In the genomic region with DNA sequence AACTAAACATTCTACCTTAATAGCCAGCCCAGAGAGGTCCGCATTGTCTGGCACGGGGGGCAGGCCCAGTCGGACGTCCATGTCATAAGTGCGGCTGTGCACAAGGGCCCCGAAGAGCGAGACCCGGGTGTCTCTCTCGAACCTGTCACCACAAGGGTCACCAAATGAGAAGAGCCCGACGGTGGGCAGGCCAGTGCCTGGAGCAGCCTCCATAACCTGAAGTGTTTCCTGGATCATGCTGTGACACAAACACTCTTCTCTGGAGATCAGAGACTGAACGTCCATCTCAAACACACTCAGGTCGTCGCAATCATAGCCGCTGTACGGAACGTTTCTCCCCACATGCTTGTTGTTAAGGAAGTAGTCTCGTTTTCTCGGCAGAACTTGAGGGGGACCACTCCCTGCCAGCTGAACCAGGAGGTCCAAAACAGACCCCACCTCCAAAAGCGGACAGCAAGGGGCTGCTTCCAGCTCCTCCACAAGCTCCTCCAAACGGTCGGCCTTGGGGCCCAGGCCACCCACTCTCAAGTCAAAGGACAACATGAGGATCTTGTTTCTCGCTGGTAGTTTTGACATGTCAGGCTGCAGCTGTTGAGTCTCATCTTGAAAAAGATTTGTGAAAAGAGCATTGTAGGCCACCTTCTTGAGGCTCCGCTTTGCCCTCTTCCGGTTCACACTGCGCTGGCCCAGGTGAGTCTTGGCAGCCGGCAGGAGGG, we compare ENCODE assay signal across 8 cellular contexts. TPM values are rescaled to one million over a fixed set of nuclear protein-coding genes. Genes with fewer than 3 reads are reported as not detected.
A peak's percentile ranks its signal among the peaks of the same experiment; 100 is the strongest.
DNase-seq lines count a peak whose midpoint lies in the region; ATAC-seq and TF ChIP-seq lines count a peak whose summit lies in the region.

No MANE protein-coding gene starts in this region.

- H3K36me3 Mint-ChIP-seq in activated naive CD4-positive, alpha-beta T cell treated with anti-CD3 and anti-CD28 coated beads for 36 hours (ENCODE audit: low read depth): peaks cover 7% of the 10 kb centered on the region
- H3K36me3 Mint-ChIP-seq in stimulated activated naive B cell treated with anti-CD40 and anti-IgM and Interleukin-4, amounts not matched to agents 10 μg/mL and 1 μg/mL and 100 μg/mL, for 72 hours: peaks cover 19 to 20% of the 10 kb centered on the region in 2 donors

- H3K27ac Mint-ChIP-seq in activated naive CD4-positive, alpha-beta T cell treated with anti-CD3 and anti-CD28 coated beads for 36 hours: peak overlapping the region; percentile 98
- H3K27ac Mint-ChIP-seq in stimulated activated naive B cell treated with anti-CD40 and anti-IgM and Interleukin-4, amounts not matched to agents 10 μg/mL and 1 μg/mL and 100 μg/mL, for 72 hours: peak overlapping the region; percentile 100

- CTCF ChIA-PET in activated naive CD4-positive, alpha-beta T cell treated with anti-CD3 and anti-CD28 coated beads for 36 hours (lab: Charles Lee): interaction anchor here (0.7 to 1.3 kb wide), 7 partner anchors 8 to 377 kb away, joined by 3 to 5 read pairs (median 3); a partner anchor contains a TSS

- H3K4me3 Mint-ChIP-seq in activated naive CD4-positive, alpha-beta T cell treated with anti-CD3 and anti-CD28 coated beads for 36 hours: peak overlapping the region; percentile 99
- peak overlapping the region; percentile 98 to 100 for H3K4me3 Mint-ChIP-seq in stimulated activated naive B cell treated with anti-CD40 and anti-IgM and Interleukin-4, amounts not matched to agents 10 μg/mL and 1 μg/mL and 100 μg/mL, for 72 hours

- ATAC-seq in stimulated activated naive B cell treated with anti-CD40 and anti-IgM and Interleukin-4, amounts not matched to agents 10 μg/mL and 1 μg/mL and 100 μg/mL, for 72 hours (replicated peaks): no peak
- no peak for ATAC-seq in HG03378 (IDR thresholded peaks at IDR 0.05; ENCODE audit: unreplicated experiment)

- no peaks in the 10 kb centered on the region for H3K27me3 Mint-ChIP-seq in activated naive CD4-positive, alpha-beta T cell treated with anti-CD3 and anti-CD28 coated beads for 36 hours (ENCODE audit: low read depth)
- H3K27me3 Mint-ChIP-seq in stimulated activated naive B cell treated with anti-CD40 and anti-IgM and Interleukin-4, amounts not matched to agents 10 μg/mL and 1 μg/mL and 100 μg/mL, for 72 hours: no peaks in the 10 kb centered on the region

- TF ChIP-seq CTCF in WI38 (IDR thresholded peaks at IDR 0.05; ENCODE audit: low read depth, low read length): no peak

- no peaks in the 10 kb centered on the region for H3K9me3 Mint-ChIP-seq in activated naive CD4-positive, alpha-beta T cell treated with anti-CD3 and anti-CD28 coated beads for 36 hours
- H3K9me3 Mint-ChIP-seq in stimulated activated naive B cell treated with anti-CD40 and anti-IgM and Interleukin-4, amounts not matched to agents 10 μg/mL and 1 μg/mL and 100 μg/mL, for 72 hours: no peaks in the 10 kb centered on the region

- peaks cover 48% of the 10 kb centered on the region for H3K4me1 Mint-ChIP-seq in activated naive CD4-positive, alpha-beta T cell treated with anti-CD3 and anti-CD28 coated beads for 36 hours (ENCODE audit: low read depth)
- peaks cover 26 to 56% of the 10 kb centered on the region in 2 donors for H3K4me1 Mint-ChIP-seq in stimulated activated naive B cell treated with anti-CD40 and anti-IgM and Interleukin-4, amounts not matched to agents 10 μg/mL and 1 μg/mL and 100 μg/mL, for 72 hours

- DNase-seq in activated naive CD4-positive, alpha-beta T cell treated with anti-CD3 and anti-CD28 coated beads for 36 hours: no peak
- DNase-seq in activated naive CD4-positive, alpha-beta T cell treated with anti-CD3 and anti-CD28 coated beads, Interleukin-2, amount 50 U/mL, for 16 hours: no peak
- DNase-seq in stimulated activated naive B cell treated with anti-CD40 and anti-IgM and Interleukin-4, amounts not matched to agents 10 μg/mL and 1 μg/mL and 100 μg/mL, for 72 hours: no peak
- DNase-seq in GM19240 (ENCODE audit: insufficient read length, low spot score) (no peak), NCI-H345 treated with DMSO at 0.1 percent for 48 hours (lab: John Stamatoyannopoulos, UW; ENCODE audit: unreplicated experiment) (no peak)

- intact Hi-C loops in activated naive CD4-positive, alpha-beta T cell treated with anti-CD3 and anti-CD28 coated beads for 36 hours (cut with micrococcal nuclease): loop anchor here (1.0 to 10.0 kb wide), 4 partner anchors 26 to 377 kb away; a partner anchor contains a TSS

- H3K4me3 ChIP-seq in WI38 (ENCODE audit: low read depth, low read length): peak overlapping the region; percentile 93
- peak overlapping the region; percentile 95 for H3K4me3 ChIP-seq in iPS-11a (ENCODE audit: low read depth, low read length)

RNA-seq across cellular contexts. Expression of a gene that starts 1.0 kb away (rescaled TPM):
- 10 to 100 TPM; 44.5 to 47.8 TPM for total RNA-seq in activated naive CD4-positive, alpha-beta T cell treated with anti-CD3 and anti-CD28 coated beads for 36 hours

RNA-seq across cellular contexts. Expression of a gene that starts 7.2 kb away (rescaled TPM):
- total RNA-seq in activated naive CD4-positive, alpha-beta T cell treated with anti-CD3 and anti-CD28 coated beads for 36 hours: 10 to 100 TPM; 35.4 to 38.0 TPM

RNA-seq across cellular contexts. Expression of a gene that starts 17.6 kb away (rescaled TPM):
- 10 to 100 TPM; 12.3 to 12.4 TPM for total RNA-seq in activated naive CD4-positive, alpha-beta T cell treated with anti-CD3 and anti-CD28 coated beads for 36 hours

RNA-seq across cellular contexts. Expression of a gene that starts 26.3 kb away (rescaled TPM):
- total RNA-seq in activated naive CD4-positive, alpha-beta T cell treated with anti-CD3 and anti-CD28 coated beads for 36 hours: 10 to 100 TPM; 17.5 to 17.9 TPM

RNA-seq across cellular contexts. Expression of a gene that starts 43.1 kb away (rescaled TPM):
- 10 to 100 TPM; 16.5 to 16.7 TPM for total RNA-seq in activated naive CD4-positive, alpha-beta T cell treated with anti-CD3 and anti-CD28 coated beads for 36 hours
